In genomic region chr12:77342275-77342674, GRCh38 we compare ENCODE assay signal across 1 cellular context.
TF ChIP-seq lines count a peak whose summit lies in the region.

No MANE protein-coding gene starts in this region.

TF ChIP-seq in GM23338, 12 proteins besides CTCF, POLR2A, EP300 and RAD21 (continued from another document):
- no peak for TF ChIP-seq ZNF462 (CRISPR knock-in tag; IDR thresholded peaks at IDR 0.05)
- TF ChIP-seq NANOG (IDR thresholded peaks at IDR 0.05; ENCODE audit: borderline replicate concordance), result no peak
- no peak for TF ChIP-seq EZH2phosphoT487 (IDR thresholded peaks at IDR 0.05; ENCODE audit: unreplicated experiment)
- no peak for TF ChIP-seq ZNF114 (CRISPR knock-in tag; IDR thresholded peaks at IDR 0.05)
- no peak for TF ChIP-seq REST (IDR thresholded peaks at IDR 0.05; ENCODE audit: unreplicated experiment)
- TF ChIP-seq JUNB (IDR thresholded peaks at IDR 0.05; ENCODE audit: unreplicated experiment), result no peak
- no peak for TF ChIP-seq ZNF331 (CRISPR knock-in tag; IDR thresholded peaks at IDR 0.05; ENCODE audit: low read depth)
- no peak for TF ChIP-seq EZH2 (IDR thresholded peaks at IDR 0.05; ENCODE audit: low read depth, unreplicated experiment)
